In the genomic region with DNA sequence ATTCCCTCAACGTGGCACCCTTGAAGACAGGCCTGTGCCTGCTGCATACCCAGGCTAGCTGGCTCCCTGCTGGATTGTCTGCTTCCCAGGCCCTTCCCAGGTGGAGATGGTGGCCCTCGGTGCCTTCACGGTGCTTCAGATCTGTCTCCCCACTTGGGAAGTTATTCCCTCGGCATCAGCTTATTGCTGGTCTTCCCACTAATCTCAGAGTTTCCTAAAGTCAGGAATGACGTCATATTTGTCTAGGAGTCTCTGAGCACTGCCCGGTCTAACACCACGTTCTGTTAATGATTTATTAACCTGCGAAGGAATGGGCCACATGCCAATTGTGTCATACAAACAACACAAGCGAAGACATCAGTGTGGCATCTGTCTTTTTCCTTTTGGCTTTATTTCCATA, we compare ENCODE assay signal across 9 cellular contexts.
A peak's percentile ranks its signal among the peaks of the same experiment; 100 is the strongest.
DNase-seq lines count a peak whose midpoint lies in the region; ATAC-seq and TF ChIP-seq lines count a peak whose summit lies in the region.
"Had no signal": no experiment of that assay in that cellular context is flagged by ENCODE, and none has a peak within 500 bp of the region (broad histone marks: within the 10 kb centered on the region; RNA-seq: fewer than 3 reads in every experiment).

No MANE protein-coding gene starts in this region.

- H3K4me3 ChIP-seq in LNCaP clone FGC (ENCODE audit: low read depth, low read length) (no peak overlapping the region), body of pancreas (no peak overlapping the region), subcutaneous abdominal adipose tissue (ENCODE audit: low read depth in 1 of 5, low read length in 5 of 5) (no peak overlapping the region), SK-N-SH (ENCODE audit: low read depth in 2 of 2, low read length in 1 of 2) (no peak overlapping the region)
- H3K4me3 ChIP-seq: GM23338 had no signal

- H3K9me2 ChIP-seq in SK-N-SH, result no peaks in the 10 kb centered on the region

- H4K20me1 ChIP-seq in SK-N-SH (ENCODE audit: insufficient read depth), result no peaks in the 10 kb centered on the region

- H2AFZ ChIP-seq in SK-N-SH (ENCODE audit: low read depth), result no peak overlapping the region

- CTCF ChIA-PET in SK-N-SH (lab: Yijun Ruan, JAX), result no interaction called here

- H3K27ac ChIP-seq in body of pancreas (peak overlapping the region in 3 of 4 donors; percentile 52 to 53 (median 53)), subcutaneous abdominal adipose tissue (ENCODE audit: low read depth, low read length) (peak overlapping the region; percentile 94), SK-N-SH (ENCODE audit: low read depth in 2 of 2, low read length in 1 of 2) (no peak overlapping the region)

- H3K4me1 ChIP-seq in body of pancreas (peaks cover 33% of the 10 kb centered on the region), subcutaneous abdominal adipose tissue (ENCODE audit: control insufficient read depth in 5 of 5, insufficient read depth in 5 of 5, low read length in 5 of 5) (peaks cover 13 to 48% (median 46%) of the 10 kb centered on the region in 5 donors), SK-N-SH (ENCODE audit: control insufficient read depth in 1 of 2, insufficient read depth in 2 of 2, low read depth in 1 of 2, low read length in 1 of 2) (no peaks in the 10 kb centered on the region; a peak in 1 of 4 replicates)

- H3K27me3 ChIP-seq in body of pancreas (no peaks in the 10 kb centered on the region), subcutaneous abdominal adipose tissue (ENCODE audit: control insufficient read depth in 5 of 5, insufficient read depth in 4 of 5, low read length in 5 of 5) (no peaks in the 10 kb centered on the region), SK-N-SH (ENCODE audit: insufficient read depth) (no peaks in the 10 kb centered on the region)

- intact Hi-C loops in body of pancreas (cut with DNase I), result no loop called here

- no peak overlapping the region for H3K4me2 ChIP-seq in SK-N-SH
- H3K4me2 ChIP-seq: GM23338 had no signal

- TF ChIP-seq RAD21 in SK-N-SH (IDR thresholded peaks at IDR 0.05; ENCODE audit: low read length), result no peak

- TF ChIP-seq CTCF in LNCaP clone FGC (IDR thresholded peaks at IDR 0.05; ENCODE audit: control insufficient read depth, extremely low read depth, insufficient read depth) (no peak), body of pancreas (IDR thresholded peaks at IDR 0.05) (no peak), SK-N-SH (IDR thresholded peaks at IDR 0.05) (no peak), omental fat pad (IDR thresholded peaks at IDR 0.05) (no peak)

- H3K79me2 ChIP-seq in SK-N-SH (ENCODE audit: insufficient read depth), result no peaks in the 10 kb centered on the region

- H3K9me3 ChIP-seq in body of pancreas (no peaks in the 10 kb centered on the region), subcutaneous abdominal adipose tissue (ENCODE audit: control insufficient read depth in 5 of 5, low read length in 5 of 5) (no peaks in the 10 kb centered on the region), SK-N-SH (no peaks in the 10 kb centered on the region)

- H3K9ac ChIP-seq in subcutaneous abdominal adipose tissue (ENCODE audit: low read length in 5 of 5), result peak overlapping the region in 4 of 5 donors; percentile 17 to 56 (median 42)
- no peak overlapping the region for H3K9ac ChIP-seq in SK-N-SH

- ATAC-seq in body of pancreas (peak; percentile 75), left lobe of liver (peak; percentile 46), GM19463 (IDR thresholded peaks at IDR 0.05; ENCODE audit: unreplicated experiment) (no peak), omental fat pad (ENCODE audit: low FRiP score) (no peak)

- POLR2A ChIA-PET in SK-N-SH (lab: Yijun Ruan, JAX), result no interaction called here

- no peak for TF ChIP-seq EP300 in SK-N-SH (IDR thresholded peaks at IDR 0.05; ENCODE audit: borderline replicate concordance in 1 of 2, low read depth in 1 of 2, low read length in 1 of 2)

- DNase-seq in LNCaP clone FGC (ENCODE audit: low read depth), result peak; percentile 78
- DNase-seq in body of pancreas, result peak; percentile 77 to 86 (median 80)
- peak; percentile 90 for DNase-seq in left lobe of liver (ENCODE audit: low spot score)
- DNase-seq in SK-N-SH, result no peak
- no peak for DNase-seq in omental fat pad (ENCODE audit: low spot score)
- DNase-seq: activated CD4-positive, alpha-beta memory T cell treated with anti-CD3 and anti-CD28 coated beads, Interleukin-2, amount 10 ng/mL, durations not matched to agents 7 days and 5 days had no signal

- 18 to 22% methylated on average over 9 of the region's 9 CpGs for WGBS in body of pancreas, 2 donors
- 62% methylated on average over 9 of the region's 9 CpGs for WGBS in SK-N-SH (ENCODE audit: low lambda C conversion rate)

- no peak for TF ChIP-seq POLR2A in body of pancreas (IDR thresholded peaks at IDR 0.05)

- no peaks in the 10 kb centered on the region for H3F3A ChIP-seq in SK-N-SH (replicated peaks; ENCODE audit: insufficient read depth)

- no peaks in the 10 kb centered on the region for H3K36me3 ChIP-seq in body of pancreas (replicated peaks in 1 of 2; ENCODE audit: insufficient read depth in 1 of 2, low read depth in 2 of 2)
- H3K36me3 ChIP-seq in subcutaneous abdominal adipose tissue (ENCODE audit: control insufficient read depth in 5 of 5, insufficient read depth in 5 of 5, low read length in 5 of 5), result no peaks in the 10 kb centered on the region
- H3K36me3 ChIP-seq in SK-N-SH (replicated peaks in 1 of 2; ENCODE audit: control insufficient read depth in 1 of 2, insufficient read depth in 2 of 2, low read length in 1 of 2), result no peaks in the 10 kb centered on the region

TF ChIP-seq in SK-N-SH, 30 proteins besides CTCF, POLR2A, EP300 and RAD21:
- TF ChIP-seq, protein P1, sequence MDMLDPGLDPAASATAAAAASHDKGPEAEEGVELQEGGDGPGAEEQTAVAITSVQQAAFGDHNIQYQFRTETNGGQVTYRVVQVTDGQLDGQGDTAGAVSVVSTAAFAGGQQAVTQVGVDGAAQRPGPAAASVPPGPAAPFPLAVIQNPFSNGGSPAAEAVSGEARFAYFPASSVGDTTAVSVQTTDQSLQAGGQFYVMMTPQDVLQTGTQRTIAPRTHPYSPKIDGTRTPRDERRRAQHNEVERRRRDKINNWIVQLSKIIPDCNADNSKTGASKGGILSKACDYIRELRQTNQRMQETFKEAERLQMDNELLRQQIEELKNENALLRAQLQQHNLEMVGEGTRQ (IDR thresholded peaks at IDR 0.05; ENCODE audit: borderline replicate concordance, low read depth, low read length), result no peak
- TF ChIP-seq REST (IDR thresholded peaks at IDR 0.05; ENCODE audit: low read depth, low read length) (no peak), POLR2AphosphoS5 (IDR thresholded peaks at IDR 0.05; ENCODE audit: low read depth, low read length) (no peak), FOXJ3 (CRISPR knock-in tag; IDR thresholded peaks at IDR 0.05) (no peak), FOXM1 (IDR thresholded peaks at IDR 0.05; ENCODE audit: low read depth) (no peak), TCF12 (IDR thresholded peaks at IDR 0.05) (no peak), GABPA (IDR thresholded peaks at IDR 0.05; ENCODE audit: low read depth) (no peak), MXI1 (IDR thresholded peaks at IDR 0.05; ENCODE audit: low read depth, low read length) (no peak), TAF1 (IDR thresholded peaks at IDR 0.05; ENCODE audit: borderline replicate concordance, low read depth, low read length) (no peak), MEF2A (IDR thresholded peaks at IDR 0.05; ENCODE audit: borderline replicate concordance, low read depth) (no peak), NRF1 (IDR thresholded peaks at IDR 0.05; ENCODE audit: low read depth, low read length) (no peak), RXRA (IDR thresholded peaks at IDR 0.05; ENCODE audit: borderline replicate concordance, low read depth) (no peak), CHD2 (IDR thresholded peaks at IDR 0.05; ENCODE audit: low read length, partially characterized antibody) (no peak), YY1 (IDR thresholded peaks at IDR 0.05; ENCODE audit: low read depth) (no peak), USF1 (IDR thresholded peaks at IDR 0.05; ENCODE audit: borderline replicate concordance, low read depth) (no peak)
TF ChIP-seq in SK-N-SH: peak in this region for 0.

Comparison
In these comparisons a context has a peak if more than half of its experiments do, and no peak if none do; other contexts are left out.
1. DNase-seq: peak in LNCaP clone FGC (single experiment), body of pancreas (4 of 4) and left lobe of liver (single experiment); none in SK-N-SH (single experiment) and omental fat pad (single experiment).
2. ATAC-seq: peak in body of pancreas (single experiment) and left lobe of liver (single experiment); none in GM19463 (single experiment) and omental fat pad (single experiment).
3. H3K27ac ChIP-seq: peak in body of pancreas (3 of 4) and subcutaneous abdominal adipose tissue (single experiment); none in SK-N-SH (0 of 2).